ENCODE assay signal across 13 cellular contexts in the genomic region with DNA sequence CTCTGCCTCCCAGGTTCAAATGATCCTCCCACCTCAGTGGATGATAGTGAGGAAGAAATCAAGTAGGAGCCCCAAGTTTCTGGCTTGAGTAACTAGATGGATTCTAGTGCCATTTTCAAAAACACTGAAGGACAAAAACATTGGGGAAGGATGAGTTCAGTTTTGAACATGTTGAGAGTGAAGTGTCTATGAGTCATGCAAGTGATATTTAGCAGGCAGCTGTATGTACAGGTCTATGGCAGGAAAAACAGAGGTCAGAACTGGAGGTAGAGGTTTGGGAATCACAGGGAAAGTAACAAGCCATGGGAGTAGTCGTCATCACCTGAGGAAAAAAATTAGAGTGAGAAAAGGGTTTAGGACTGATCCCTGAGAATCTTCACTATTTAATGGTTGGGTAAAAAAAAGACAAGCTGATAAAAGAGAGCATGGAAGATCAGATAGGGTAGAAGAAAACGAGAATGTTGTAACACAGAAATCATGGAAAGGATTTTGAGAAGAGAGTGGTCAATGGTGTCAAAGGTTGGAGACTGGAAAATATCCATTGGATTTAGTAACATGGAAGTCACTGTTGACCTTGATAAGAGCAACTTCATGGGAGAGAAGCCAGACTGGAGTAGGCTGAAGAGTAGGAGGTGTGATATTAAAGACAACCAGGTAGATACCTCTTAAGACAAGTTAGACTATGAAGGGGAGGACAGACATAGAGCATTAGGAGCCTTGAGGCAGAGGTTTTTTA. TPM values are rescaled to one million over a fixed set of nuclear protein-coding genes. Genes with fewer than 3 reads are reported as not detected.
DNase-seq lines count a peak whose midpoint lies in the region; ATAC-seq and TF ChIP-seq lines count a peak whose summit lies in the region.
"Had no signal": no experiment of that assay in that cellular context is flagged by ENCODE, and none has a peak within 500 bp of the region (broad histone marks: within the 10 kb centered on the region; RNA-seq: fewer than 3 reads in every experiment).

No MANE protein-coding gene starts in this region.

- peaks cover 12% of the 10 kb centered on the region for H3K4me1 ChIP-seq in CD8-positive, alpha-beta T cell (ENCODE audit: insufficient read depth, low read length)
- H3K4me1 ChIP-seq in HEK293 (ENCODE audit: control insufficient read depth, insufficient read depth, low read length) (no peaks in the 10 kb centered on the region; the same call in 1 of the 2 replicates), left lung (no peaks in the 10 kb centered on the region), colonic mucosa (no peaks in the 10 kb centered on the region)

- no peak for ATAC-seq in CD8-positive, alpha-beta T cell
- ATAC-seq in SK-N-SH treated with all-trans-retinoic acid at 6 μM for 48 hours, result peak; percentile 55
- ATAC-seq in left lung, result peak; percentile 71
- ATAC-seq in HG02884 (IDR thresholded peaks at IDR 0.05; ENCODE audit: unreplicated experiment), result no peak

- H3K36me3 ChIP-seq in CD8-positive, alpha-beta T cell (ENCODE audit: insufficient read depth, low read length), result no peaks in the 10 kb centered on the region
- H3K36me3 ChIP-seq in HEK293 (ENCODE audit: control insufficient read depth in 2 of 2, insufficient read depth in 1 of 2, low read length in 2 of 2) (no peaks in the 10 kb centered on the region), left lung (no peaks in the 10 kb centered on the region), colonic mucosa (no peaks in the 10 kb centered on the region)
- H3K36me3 ChIP-seq: esophagus squamous epithelium, stomach had no signal

- DNase-seq in CD8-positive, alpha-beta T cell, result no peak
- no peak for DNase-seq in left lung
- no peak for DNase-seq in GM03348 (ENCODE audit: low spot score)
- DNase-seq in colonic mucosa, result no peak
- DNase-seq in GOT3 (lab: John Stamatoyannopoulos, UW), result no peak
- DNase-seq: activated CD4-positive, alpha-beta T cell treated with anti-CD3 and anti-CD28 coated beads for 4 hours; esophagus squamous epithelium; stimulated activated CD4-positive, alpha-beta T cell treated with anti-CD3 and anti-CD28 coated beads, Interleukin-2, amount 100 ng/mL, for 48 hours; stomach had no signal

- POLR2A ChIA-PET in CD8-positive, alpha-beta T cell (lab: Charles Lee), result no interaction called here
- POLR2A ChIA-PET in HEK293 (lab: Yijun Ruan, JAX), result no interaction called here

- H3K27me3 Mint-ChIP-seq in CD8-positive, alpha-beta T cell (ENCODE audit: low read depth), result no peaks in the 10 kb centered on the region

- no peak overlapping the region for H3K4me3 ChIP-seq in CD8-positive, alpha-beta T cell (ENCODE audit: low read depth, low read length)
- H3K4me3 ChIP-seq in HEK293 (ENCODE audit: low read depth, low read length), result no peak overlapping the region
- H3K4me3 ChIP-seq in left lung, result no peak overlapping the region
- H3K4me3 ChIP-seq in colonic mucosa, result no peak overlapping the region
- H3K4me3 ChIP-seq: esophagus squamous epithelium, stomach had no signal

- no peak overlapping the region for H3K27ac ChIP-seq in CD8-positive, alpha-beta T cell (ENCODE audit: low read depth, low read length)
- H3K27ac ChIP-seq in HEK293 (ENCODE audit: extremely low read depth, low read depth, low read length) (no peak overlapping the region), left lung (no peak overlapping the region), colonic mucosa (no peak overlapping the region)
- H3K27ac ChIP-seq: C4-2B, esophagus squamous epithelium, stomach had no signal

- H3K4me3 Mint-ChIP-seq in CD8-positive, alpha-beta T cell, result no peak overlapping the region

- intact Hi-C loops in CD8-positive, alpha-beta T cell (cut with DNase I, micrococcal nuclease), result no loop called here
- intact Hi-C loops in left lung (cut with DNase I), result no loop called here
- intact Hi-C loops in colonic mucosa (cut with DNase I), result no loop called here

- CTCF ChIA-PET in CD8-positive, alpha-beta T cell (lab: Charles Lee), result interaction anchor here (0.6 to 1.6 kb wide), 2 partner anchors 49 to 86 kb away, joined by 3 to 5 read pairs; no protein-coding TSS in a partner anchor
- CTCF ChIA-PET in HEK293 (lab: Yijun Ruan, JAX), result interaction anchor here (0.7 to 4.0 kb wide), 3 partner anchors 49 to 85 kb away, joined by 3 to 19 read pairs (median 3); no protein-coding TSS in a partner anchor

- H3K9me3 Mint-ChIP-seq in CD8-positive, alpha-beta T cell, result peaks cover 3% of the 10 kb centered on the region

- H3K27ac Mint-ChIP-seq in CD8-positive, alpha-beta T cell, result peak overlapping the region; percentile 60

- no peaks in the 10 kb centered on the region for H3K27me3 ChIP-seq in CD8-positive, alpha-beta T cell (ENCODE audit: insufficient read depth, low read length)
- H3K27me3 ChIP-seq in left lung, result no peaks in the 10 kb centered on the region
- no peaks in the 10 kb centered on the region for H3K27me3 ChIP-seq in colonic mucosa
- H3K27me3 ChIP-seq: esophagus squamous epithelium, stomach had no signal

- no peak for TF ChIP-seq CTCF in CD8-positive, alpha-beta T cell (IDR thresholded peaks at IDR 0.05)
- TF ChIP-seq CTCF in HEK293 (tag by site-specific recombination; IDR thresholded peaks at IDR 0.05) (no peak), left lung (IDR thresholded peaks at IDR 0.05) (no peak), colonic mucosa (IDR thresholded peaks at IDR 0.05) (no peak)

- no peaks in the 10 kb centered on the region for H3K9me3 ChIP-seq in CD8-positive, alpha-beta T cell (ENCODE audit: low read length)
- H3K9me3 ChIP-seq in HEK293 (ENCODE audit: control insufficient read depth, insufficient read depth, low read depth, low read length), result no peaks in the 10 kb centered on the region
- no peaks in the 10 kb centered on the region for H3K9me3 ChIP-seq in left lung
- H3K9me3 ChIP-seq in colonic mucosa, result no peaks in the 10 kb centered on the region
- H3K9me3 ChIP-seq: esophagus squamous epithelium, stomach had no signal

- H3K4me1 Mint-ChIP-seq in CD8-positive, alpha-beta T cell (ENCODE audit: low read depth), result peaks cover 44% of the 10 kb centered on the region

- H3K36me3 Mint-ChIP-seq in CD8-positive, alpha-beta T cell, result peaks cover 37% of the 10 kb centered on the region

- no peak overlapping the region for H3K9ac ChIP-seq in colonic mucosa (ENCODE audit: low read depth in 2 of 2, low read length in 2 of 2)

TF ChIP-seq in HEK293, 187 proteins besides CTCF, POLR2A, EP300 and RAD21:
- TF ChIP-seq, protein P1, sequence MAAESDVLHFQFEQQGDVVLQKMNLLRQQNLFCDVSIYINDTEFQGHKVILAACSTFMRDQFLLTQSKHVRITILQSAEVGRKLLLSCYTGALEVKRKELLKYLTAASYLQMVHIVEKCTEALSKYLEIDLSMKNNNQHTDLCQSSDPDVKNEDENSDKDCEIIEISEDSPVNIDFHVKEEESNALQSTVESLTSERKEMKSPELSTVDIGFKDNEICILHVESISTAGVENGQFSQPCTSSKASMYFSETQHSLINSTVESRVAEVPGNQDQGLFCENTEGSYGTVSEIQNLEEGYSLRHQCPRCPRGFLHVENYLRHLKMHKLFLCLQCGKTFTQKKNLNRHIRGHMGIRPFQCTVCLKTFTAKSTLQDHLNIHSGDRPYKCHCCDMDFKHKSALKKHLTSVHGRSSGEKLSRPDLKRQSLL (tag by site-specific recombination; IDR thresholded peaks at IDR 0.05), result no peak
- peak; percentile 74 for TF ChIP-seq PRDM1 (tag by site-specific recombination; IDR thresholded peaks at IDR 0.05)

TF ChIP-seq in SK-N-SH treated with all-trans-retinoic acid at 6 μM for 48 hours, 23 proteins besides CTCF, POLR2A, EP300 and RAD21 (continues in another document):
- TF ChIP-seq, protein P2, sequence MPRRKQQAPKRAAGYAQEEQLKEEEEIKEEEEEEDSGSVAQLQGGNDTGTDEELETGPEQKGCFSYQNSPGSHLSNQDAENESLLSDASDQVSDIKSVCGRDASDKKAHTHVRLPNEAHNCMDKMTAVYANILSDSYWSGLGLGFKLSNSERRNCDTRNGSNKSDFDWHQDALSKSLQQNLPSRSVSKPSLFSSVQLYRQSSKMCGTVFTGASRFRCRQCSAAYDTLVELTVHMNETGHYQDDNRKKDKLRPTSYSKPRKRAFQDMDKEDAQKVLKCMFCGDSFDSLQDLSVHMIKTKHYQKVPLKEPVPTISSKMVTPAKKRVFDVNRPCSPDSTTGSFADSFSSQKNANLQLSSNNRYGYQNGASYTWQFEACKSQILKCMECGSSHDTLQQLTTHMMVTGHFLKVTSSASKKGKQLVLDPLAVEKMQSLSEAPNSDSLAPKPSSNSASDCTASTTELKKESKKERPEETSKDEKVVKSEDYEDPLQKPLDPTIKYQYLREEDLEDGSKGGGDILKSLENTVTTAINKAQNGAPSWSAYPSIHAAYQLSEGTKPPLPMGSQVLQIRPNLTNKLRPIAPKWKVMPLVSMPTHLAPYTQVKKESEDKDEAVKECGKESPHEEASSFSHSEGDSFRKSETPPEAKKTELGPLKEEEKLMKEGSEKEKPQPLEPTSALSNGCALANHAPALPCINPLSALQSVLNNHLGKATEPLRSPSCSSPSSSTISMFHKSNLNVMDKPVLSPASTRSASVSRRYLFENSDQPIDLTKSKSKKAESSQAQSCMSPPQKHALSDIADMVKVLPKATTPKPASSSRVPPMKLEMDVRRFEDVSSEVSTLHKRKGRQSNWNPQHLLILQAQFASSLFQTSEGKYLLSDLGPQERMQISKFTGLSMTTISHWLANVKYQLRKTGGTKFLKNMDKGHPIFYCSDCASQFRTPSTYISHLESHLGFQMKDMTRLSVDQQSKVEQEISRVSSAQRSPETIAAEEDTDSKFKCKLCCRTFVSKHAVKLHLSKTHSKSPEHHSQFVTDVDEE (CRISPR knock-in tag; IDR thresholded peaks at IDR 0.05), result no peak
- TF ChIP-seq TCF4 (CRISPR knock-in tag; IDR thresholded peaks at IDR 0.05; ENCODE audit: borderline replicate concordance), result no peak
- TF ChIP-seq ESRRG (CRISPR knock-in tag; IDR thresholded peaks at IDR 0.05), result no peak
- TF ChIP-seq CSDC2 (CRISPR knock-in tag; IDR thresholded peaks at IDR 0.05), result no peak
- no peak for TF ChIP-seq ISL1 (CRISPR knock-in tag; IDR thresholded peaks at IDR 0.05)
- no peak for TF ChIP-seq ZNF565 (CRISPR knock-in tag; conservative IDR thresholded peaks at IDR 0.05; ENCODE audit: low read depth)
- no peak for TF ChIP-seq RARB (CRISPR knock-in tag; IDR thresholded peaks at IDR 0.05)

RNA-seq across cellular contexts. Expression of a gene that starts 53.1 kb away (rescaled TPM):
- 1 to 10 TPM; 3.6 to 3.7 TPM for total RNA-seq in CD8-positive, alpha-beta T cell
- total RNA-seq in left lung (10 to 100 TPM in 1 of 2 donors, 1 to 10 TPM in 1; 6.8 to 10.8 TPM), colonic mucosa (10 to 100 TPM; 14.3 to 14.4 TPM)

Comparison
In these comparisons a context has a peak if more than half of its experiments do, and no peak if none do; other contexts are left out.
1. ATAC-seq: peak in SK-N-SH treated with all-trans-retinoic acid at 6 μM for 48 hours (single experiment) and left lung (single experiment); none in CD8-positive, alpha-beta T cell (single experiment) and HG02884 (single experiment).